9 cellular contexts compared by ENCODE assay signal in genomic region chr15:68797589-68798377, GRCh38. TPM values are rescaled to one million over a fixed set of nuclear protein-coding genes. Genes with fewer than 3 reads are reported as not detected.
A peak's percentile ranks its signal among the peaks of the same experiment; 100 is the strongest.
DNase-seq lines count a peak whose midpoint lies in the region; ATAC-seq and TF ChIP-seq lines count a peak whose summit lies in the region.
"Had no signal": no experiment of that assay in that cellular context is flagged by ENCODE, and none has a peak within 500 bp of the region (broad histone marks: within the 10 kb centered on the region; RNA-seq: fewer than 3 reads in every experiment).

No MANE protein-coding gene starts in this region.

- H3K4me3 ChIP-seq in OCI-LY3 (ENCODE audit: low read length), result no peak overlapping the region

- H3K4me2 ChIP-seq in OCI-LY3 (ENCODE audit: low read length), result peak overlapping the region; percentile 93; the same call in 1 of the 2 replicates

- no peak overlapping the region for H3K27ac ChIP-seq in CD4-positive, alpha-beta T cell (ENCODE audit: low read depth, low read length)
- H3K27ac ChIP-seq in OCI-LY3 (ENCODE audit: low read length), result no peak overlapping the region

- H4K20me1 ChIP-seq in OCI-LY3 (ENCODE audit: insufficient read depth, low read length), result peaks cover 99% of the 10 kb centered on the region

- CTCF ChIA-PET in CD4-positive, alpha-beta T cell (lab: Charles Lee), result interaction anchor here (0.6 to 1.5 kb wide), 2 partner anchors 31 to 78 kb away, joined by 3 to 8 read pairs; no protein-coding TSS in a partner anchor

- peaks cover 99% of the 10 kb centered on the region for H3K79me2 ChIP-seq in OCI-LY3 (ENCODE audit: low read length)

- H3K4me3 Mint-ChIP-seq in CD4-positive, alpha-beta T cell, result peak overlapping the region; percentile 7
- no peak overlapping the region for H3K4me3 Mint-ChIP-seq in dendritic cell treated with granulocyte-macrophage colony-stimulating factor and Interleukin-4, amounts not matched to agents 40 ng/mL and 50 ng/mL, for 4 days
- H3K4me3 Mint-ChIP-seq in neural crest cell, result peak overlapping the region; percentile 56

- H3K36me3 ChIP-seq in OCI-LY3 (replicated peaks; ENCODE audit: low read depth, low read length), result peaks cover 32% of the 10 kb centered on the region

- POLR2A ChIA-PET in CD4-positive, alpha-beta T cell (lab: Charles Lee), result interaction anchor here (0.8 to 1.5 kb wide), 2 partner anchors 19 to 41 kb away, joined by 3 to 7 read pairs; no protein-coding TSS in a partner anchor

- H3K27me3 ChIP-seq in CD4-positive, alpha-beta T cell (ENCODE audit: control insufficient read depth, insufficient read depth, low read length), result no peaks in the 10 kb centered on the region
- no peaks in the 10 kb centered on the region for H3K27me3 ChIP-seq in OCI-LY3 (ENCODE audit: low read depth, low read length)

- intact Hi-C loops in CD4-positive, alpha-beta T cell (cut with DNase I, micrococcal nuclease), result loop anchor here in 1 of 2 experiments (2.0 kb wide), 1 partner anchor 17 kb away; no protein-coding TSS in a partner anchor
- intact Hi-C loops in dendritic cell treated with granulocyte-macrophage colony-stimulating factor and Interleukin-4, amounts not matched to agents 40 ng/mL and 50 ng/mL, for 4 days (cut with micrococcal nuclease), result no loop called here

- no peaks in the 10 kb centered on the region for H3K9me3 Mint-ChIP-seq in CD4-positive, alpha-beta T cell
- no peaks in the 10 kb centered on the region for H3K9me3 Mint-ChIP-seq in dendritic cell treated with granulocyte-macrophage colony-stimulating factor and Interleukin-4, amounts not matched to agents 40 ng/mL and 50 ng/mL, for 4 days
- H3K9me3 Mint-ChIP-seq in neural crest cell, result no peaks in the 10 kb centered on the region

- H3K4me1 ChIP-seq in OCI-LY3 (ENCODE audit: low read length), result peaks cover 81% of the 10 kb centered on the region

- peaks cover 17% of the 10 kb centered on the region for H3K36me3 Mint-ChIP-seq in CD4-positive, alpha-beta T cell (ENCODE audit: low read depth)
- H3K36me3 Mint-ChIP-seq in dendritic cell treated with granulocyte-macrophage colony-stimulating factor and Interleukin-4, amounts not matched to agents 40 ng/mL and 50 ng/mL, for 4 days (ENCODE audit: low read depth), result peaks cover 36% of the 10 kb centered on the region
- peaks cover 8% of the 10 kb centered on the region for H3K36me3 Mint-ChIP-seq in neural crest cell (ENCODE audit: low read depth)

- TF ChIP-seq CTCF in CD4-positive, alpha-beta T cell (IDR thresholded peaks at IDR 0.05), result no peak
- TF ChIP-seq CTCF in OCI-LY3 (IDR thresholded peaks at IDR 0.05; ENCODE audit: low read depth, low read length), result no peak
- TF ChIP-seq CTCF in neural crest cell (conservative IDR thresholded peaks at IDR 0.05), result no peak

- H3K9ac ChIP-seq in OCI-LY3 (ENCODE audit: low read length), result no peak overlapping the region

- ATAC-seq in CD4-positive, alpha-beta T cell (ENCODE audit: poor library complexity), result no peak
- ATAC-seq in HG03139 (IDR thresholded peaks at IDR 0.05; ENCODE audit: unreplicated experiment), result no peak

- no peak overlapping the region for H2AFZ ChIP-seq in OCI-LY3 (ENCODE audit: low read depth, low read length)

- DNase-seq in CD4-positive, alpha-beta T cell, result no peak
- DNase-seq in neural crest cell (ENCODE audit: low read depth, low spot score) (no peak), 8988T (no peak), SW480 (ENCODE audit: low spot score) (no peak), cerebellar cortex (ENCODE audit: low spot score) (no peak)
- DNase-seq: SHP77 had no signal

- peak overlapping the region; percentile 76 for H3K27ac Mint-ChIP-seq in CD4-positive, alpha-beta T cell
- H3K27ac Mint-ChIP-seq in dendritic cell treated with granulocyte-macrophage colony-stimulating factor and Interleukin-4, amounts not matched to agents 40 ng/mL and 50 ng/mL, for 4 days, result peak overlapping the region; percentile 94
- peak overlapping the region; percentile 78 for H3K27ac Mint-ChIP-seq in neural crest cell (ENCODE audit: unreplicated experiment)

- H3K4me1 Mint-ChIP-seq in CD4-positive, alpha-beta T cell (ENCODE audit: low read depth), result peaks cover 98% of the 10 kb centered on the region
- H3K4me1 Mint-ChIP-seq in dendritic cell treated with granulocyte-macrophage colony-stimulating factor and Interleukin-4, amounts not matched to agents 40 ng/mL and 50 ng/mL, for 4 days (ENCODE audit: low read depth), result peaks cover 100% of the 10 kb centered on the region
- peaks cover 83% of the 10 kb centered on the region for H3K4me1 Mint-ChIP-seq in neural crest cell

- H3K9me3 ChIP-seq in CD4-positive, alpha-beta T cell (ENCODE audit: control insufficient read depth, low read length), result no peaks in the 10 kb centered on the region
- H3K9me3 ChIP-seq in OCI-LY3 (ENCODE audit: insufficient read depth, low read length), result no peaks in the 10 kb centered on the region

- no peaks in the 10 kb centered on the region for H3K27me3 Mint-ChIP-seq in CD4-positive, alpha-beta T cell
- H3K27me3 Mint-ChIP-seq in dendritic cell treated with granulocyte-macrophage colony-stimulating factor and Interleukin-4, amounts not matched to agents 40 ng/mL and 50 ng/mL, for 4 days, result no peaks in the 10 kb centered on the region
- H3K27me3 Mint-ChIP-seq in neural crest cell (ENCODE audit: low read depth), result no peaks in the 10 kb centered on the region

RNA-seq across cellular contexts. Expression of gene ANP32A, which starts 22.9 kb away (rescaled TPM):
- 10 to 100 TPM; 55.1 to 57.3 TPM for total RNA-seq in CD4-positive, alpha-beta T cell
- 355 and 367 TPM in 2 replicates for total RNA-seq in neural crest cell
